Comparison of ENCODE assay signal across 12 cellular contexts in genomic region chr15:69718916-69719315, GRCh38.
DNase-seq lines count a peak whose midpoint lies in the region; ATAC-seq and TF ChIP-seq lines count a peak whose summit lies in the region.
"Had no signal": no experiment of that assay in that cellular context is flagged by ENCODE, and none has a peak within 500 bp of the region (broad histone marks: within the 10 kb centered on the region; RNA-seq: fewer than 3 reads in every experiment).

No MANE protein-coding gene starts in this region.

- DNase-seq in NK-92 treated with Interleukin-12 subunit alpha and Interleukin-12 subunit beta, amount 100 ng/mL, for 24 hours (lab: John Stamatoyannopoulos, UW): peak; percentile 59
- DNase-seq in NK-92 (lab: John Stamatoyannopoulos, UW; ENCODE audit: unreplicated experiment) (no peak), Right ventricle myocardium superior (no peak), glutamatergic neuron (no peak), ureter (ENCODE audit: low spot score) (no peak), NCI-H345 (lab: John Stamatoyannopoulos, UW) (no peak)
- DNase-seq in stimulated activated naive CD8-positive, alpha-beta T cell treated with anti-CD3 and anti-CD28 coated beads, Interleukin-15, Interleukin-2, amounts not matched to agents 100 U/mL and 50 U/mL, for 24 hours: peak; percentile 37
- DNase-seq: ACHN, IMR-90, right cardiac atrium, SHP77 had no signal

- peaks cover 72% of the 10 kb centered on the region for H3K4me1 Mint-ChIP-seq in T-helper 1 cell treated with Interleukin-12 subunit alpha and Interleukin-12 subunit beta and Interleukin-4 antibody, amounts not matched to agents 30 μg/mL and 1 μg/mL, for 36 hours (ENCODE audit: low read depth)
- no peaks in the 10 kb centered on the region for H3K4me1 Mint-ChIP-seq in glutamatergic neuron (ENCODE audit: low read depth, unreplicated experiment)

- peaks cover 61% of the 10 kb centered on the region for H3K27me3 Mint-ChIP-seq in T-helper 1 cell treated with Interleukin-12 subunit alpha and Interleukin-12 subunit beta and Interleukin-4 antibody, amounts not matched to agents 30 μg/mL and 1 μg/mL, for 36 hours (ENCODE audit: low read depth)
- peaks cover 6% of the 10 kb centered on the region for H3K27me3 Mint-ChIP-seq in glutamatergic neuron (ENCODE audit: unreplicated experiment)

- ATAC-seq in Right ventricle myocardium superior (ENCODE audit: poor library complexity): peak; percentile 57
- ATAC-seq in stimulated activated naive CD8-positive, alpha-beta T cell treated with anti-CD3 and anti-CD28 coated beads, Interleukin-15, Interleukin-2, amounts not matched to agents 100 U/mL and 50 U/mL, for 24 hours: peak; percentile 42

- H3K27ac Mint-ChIP-seq in T-helper 1 cell treated with Interleukin-12 subunit alpha and Interleukin-12 subunit beta and Interleukin-4 antibody, amounts not matched to agents 30 μg/mL and 1 μg/mL, for 36 hours: peak overlapping the region; percentile 50
- H3K27ac Mint-ChIP-seq in glutamatergic neuron (ENCODE audit: unreplicated experiment): no peak overlapping the region

- no peak overlapping the region for H3K4me3 Mint-ChIP-seq in T-helper 1 cell treated with Interleukin-12 subunit alpha and Interleukin-12 subunit beta and Interleukin-4 antibody, amounts not matched to agents 30 μg/mL and 1 μg/mL, for 36 hours
- no peak overlapping the region for H3K4me3 Mint-ChIP-seq in glutamatergic neuron (ENCODE audit: unreplicated experiment)

- intact Hi-C loops in Right ventricle myocardium superior (cut with DNase I): no loop called here

- H3K9me3 Mint-ChIP-seq in T-helper 1 cell treated with Interleukin-12 subunit alpha and Interleukin-12 subunit beta and Interleukin-4 antibody, amounts not matched to agents 30 μg/mL and 1 μg/mL, for 36 hours: peaks cover 3% of the 10 kb centered on the region
- no peaks in the 10 kb centered on the region for H3K9me3 Mint-ChIP-seq in glutamatergic neuron (ENCODE audit: unreplicated experiment)

- TF ChIP-seq CTCF in glutamatergic neuron (IDR thresholded peaks at IDR 0.05; ENCODE audit: partially characterized antibody, unreplicated experiment): no peak

- H3K36me3 Mint-ChIP-seq in T-helper 1 cell treated with Interleukin-12 subunit alpha and Interleukin-12 subunit beta and Interleukin-4 antibody, amounts not matched to agents 30 μg/mL and 1 μg/mL, for 36 hours (ENCODE audit: low read depth): peaks cover 3% of the 10 kb centered on the region
- H3K36me3 Mint-ChIP-seq in glutamatergic neuron (ENCODE audit: unreplicated experiment): no peaks in the 10 kb centered on the region

Comparison
In these comparisons a context has a peak if more than half of its experiments do, and no peak if none do; other contexts are left out.
1. DNase-seq: peak in NK-92 treated with Interleukin-12 subunit alpha and Interleukin-12 subunit beta, amount 100 ng/mL, for 24 hours (single experiment) and stimulated activated naive CD8-positive, alpha-beta T cell treated with anti-CD3 and anti-CD28 coated beads, Interleukin-15, Interleukin-2, amounts not matched to agents 100 U/mL and 50 U/mL, for 24 hours (single experiment); none in NK-92 (single experiment), Right ventricle myocardium superior (single experiment), glutamatergic neuron (single experiment), ureter (single experiment) and NCI-H345 (single experiment).